ENCODE assay signal across 18 cellular contexts in genomic region chr5:152092580-152092979, GRCh38.
DNase-seq lines count a peak whose midpoint lies in the region; ATAC-seq and TF ChIP-seq lines count a peak whose summit lies in the region.
"Had no signal": no experiment of that assay in that cellular context is flagged by ENCODE, and none has a peak within 500 bp of the region (broad histone marks: within the 10 kb centered on the region; RNA-seq: fewer than 3 reads in every experiment).

No MANE protein-coding gene starts in this region.

- TF ChIP-seq POLR2A in GM18505 (IDR thresholded peaks at IDR 0.05; ENCODE audit: borderline replicate concordance, extremely low read depth, insufficient read depth, insufficient read length), result no peak
- TF ChIP-seq POLR2A in heart left ventricle (IDR thresholded peaks at IDR 0.05), result no peak

- no peak for TF ChIP-seq CTCF in heart left ventricle (IDR thresholded peaks at IDR 0.05)

- no peaks in the 10 kb centered on the region for H3K4me1 ChIP-seq in mesendoderm (ENCODE audit: control insufficient read depth, low read depth, low read length)
- H3K4me1 ChIP-seq in heart left ventricle, result no peaks in the 10 kb centered on the region
- H3K4me1 ChIP-seq: tibial nerve had no signal

- H2AK5ac ChIP-seq in mesendoderm (ENCODE audit: low read length), result no peak overlapping the region

- H3K56ac ChIP-seq in mesendoderm (ENCODE audit: low read length), result no peak overlapping the region

- ATAC-seq in GM18505 (IDR thresholded peaks at IDR 0.05; ENCODE audit: unreplicated experiment) (peak; percentile 54), HG03108 (IDR thresholded peaks at IDR 0.05; ENCODE audit: unreplicated experiment) (peak; percentile 54), GM21528 (IDR thresholded peaks at IDR 0.05; ENCODE audit: low FRiP score, unreplicated experiment) (no peak), heart left ventricle (no peak)
- ATAC-seq: esophagus mucosa had no signal

- no peak overlapping the region for H3K4me3 ChIP-seq in mesendoderm (ENCODE audit: low read length)
- H3K4me3 ChIP-seq in heart left ventricle, result no peak overlapping the region
- H3K4me3 ChIP-seq: tibial nerve had no signal

- no peak overlapping the region for H3K23ac ChIP-seq in mesendoderm (ENCODE audit: low read length)

- H3K79me2 ChIP-seq in mesendoderm (ENCODE audit: control insufficient read depth, insufficient read depth, low read length), result no peaks in the 10 kb centered on the region

- no CpG with 5 or more reads among the region's 1 CpG for WGBS in mesendoderm (ENCODE audit: extremely low coverage, insufficient coverage, low lambda C conversion rate)
- 59 to 75% (median 72%) methylated on average over 1 of the region's 1 CpG for WGBS in heart left ventricle, 4 donors

- no peak overlapping the region for H3K9ac ChIP-seq in mesendoderm (ENCODE audit: low read length)

- no peak overlapping the region for H3K18ac ChIP-seq in mesendoderm (ENCODE audit: low read length)

- H3K4me2 ChIP-seq in mesendoderm (ENCODE audit: low read length), result no peak overlapping the region

- no peak overlapping the region for H2BK15ac ChIP-seq in mesendoderm (replicated peaks; ENCODE audit: low read depth)

- no peaks in the 10 kb centered on the region for H3K36me3 ChIP-seq in mesendoderm (ENCODE audit: control insufficient read depth, insufficient read depth, low read length)
- H3K36me3 ChIP-seq in heart left ventricle, result no peaks in the 10 kb centered on the region
- H3K36me3 ChIP-seq: tibial nerve had no signal

- DNase-seq in astrocyte of the hippocampus (ENCODE audit: low read depth, low spot score) (peak; percentile 32), mesendoderm (peak; percentile 20), GM03348 (ENCODE audit: low spot score) (no peak), cerebellar nuclear complex (lab: John Stamatoyannopoulos, UW) (no peak), heart left ventricle (no peak)
- DNase-seq: activated CD4-positive, alpha-beta memory T cell treated with anti-CD3 and anti-CD28 coated beads, Interleukin-2, amount 10 ng/mL, durations not matched to agents 7 days and 5 days; activated T-cell treated with anti-CD3 and anti-CD28 coated beads, Interleukin-2, amount 50 U/mL, for 24 hours; CD4-positive, alpha-beta T cell; glutamatergic neuron; IMR-90; MM.1S; stimulated activated naive CD4-positive, alpha-beta T cell treated with Interleukin-2 at 50 U/mL for 16 hours had no signal

- no peaks in the 10 kb centered on the region for H3K9me3 ChIP-seq in heart left ventricle
- H3K9me3 ChIP-seq: tibial nerve had no signal

- intact Hi-C loops in heart left ventricle (cut with DNase I), result loop anchor here in 1 of 10 donors (10.0 kb wide), 1 partner anchor 762 kb away; no protein-coding TSS in a partner anchor

- no peak overlapping the region for H4K5ac ChIP-seq in mesendoderm (ENCODE audit: low read length)

- no peak overlapping the region for H2BK120ac ChIP-seq in mesendoderm (ENCODE audit: low read depth, low read length)

- no peak overlapping the region for H2BK5ac ChIP-seq in mesendoderm (ENCODE audit: low read length)

- H3K27ac ChIP-seq in mesendoderm (ENCODE audit: low read depth, low read length) (no peak overlapping the region), heart left ventricle (no peak overlapping the region)
- H3K27ac ChIP-seq: HL-60, tibial nerve had no signal

- H3K79me1 ChIP-seq in mesendoderm (ENCODE audit: low read length), result no peaks in the 10 kb centered on the region

- no peak overlapping the region for H4K8ac ChIP-seq in mesendoderm (ENCODE audit: low read depth, low read length)

- H3K4ac ChIP-seq in mesendoderm (ENCODE audit: low read depth, low read length), result no peak overlapping the region

- H3K27me3 ChIP-seq in mesendoderm (ENCODE audit: insufficient read depth, low read length, poor library complexity), result no peaks in the 10 kb centered on the region
- H3K27me3 ChIP-seq in heart left ventricle, result peaks cover 0 to 6% (median 0%) of the 10 kb centered on the region in 9 donors
- H3K27me3 ChIP-seq: tibial nerve had no signal

Comparison
In these comparisons a context has a peak if more than half of its experiments do, and no peak if none do; other contexts are left out.
1. ATAC-seq: peak in GM18505 (single experiment) and HG03108 (single experiment); none in GM21528 (single experiment) and heart left ventricle (0 of 4).
2. DNase-seq: peak in astrocyte of the hippocampus (single experiment) and mesendoderm (single experiment); none in GM03348 (single experiment), cerebellar nuclear complex (0 of 2) and heart left ventricle (0 of 5).